2 cellular contexts compared by ENCODE assay signal in the genomic region with DNA sequence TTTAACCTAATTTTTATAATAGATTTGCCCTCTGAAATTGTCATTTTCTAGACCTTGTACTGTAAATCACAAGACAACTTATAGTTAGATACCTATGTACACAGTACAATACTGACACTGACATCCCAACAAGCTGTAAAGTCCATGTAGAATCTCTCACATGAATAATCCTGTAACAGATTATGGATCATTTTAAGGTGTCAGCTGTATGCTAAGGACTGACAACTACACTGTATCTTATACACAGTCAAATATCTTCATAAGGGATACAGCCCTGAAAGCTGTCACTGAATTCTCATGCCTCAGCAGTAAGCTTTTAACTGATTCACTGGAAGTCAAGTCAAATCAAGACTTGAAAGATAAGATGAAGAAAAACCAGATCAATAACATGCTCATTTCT.
TF ChIP-seq lines count a peak whose summit lies in the region.

No MANE protein-coding gene starts in this region.

TF ChIP-seq in H1, 55 proteins besides CTCF, POLR2A, EP300 and RAD21 (continued from another document):
- TF ChIP-seq HDAC6 (IDR thresholded peaks at IDR 0.05; ENCODE audit: low read depth, low read length) = no peak

TF ChIP-seq in neural cell, 6 proteins besides CTCF, POLR2A, EP300 and RAD21 (continued from another document):
- TF ChIP-seq, protein P1, sequence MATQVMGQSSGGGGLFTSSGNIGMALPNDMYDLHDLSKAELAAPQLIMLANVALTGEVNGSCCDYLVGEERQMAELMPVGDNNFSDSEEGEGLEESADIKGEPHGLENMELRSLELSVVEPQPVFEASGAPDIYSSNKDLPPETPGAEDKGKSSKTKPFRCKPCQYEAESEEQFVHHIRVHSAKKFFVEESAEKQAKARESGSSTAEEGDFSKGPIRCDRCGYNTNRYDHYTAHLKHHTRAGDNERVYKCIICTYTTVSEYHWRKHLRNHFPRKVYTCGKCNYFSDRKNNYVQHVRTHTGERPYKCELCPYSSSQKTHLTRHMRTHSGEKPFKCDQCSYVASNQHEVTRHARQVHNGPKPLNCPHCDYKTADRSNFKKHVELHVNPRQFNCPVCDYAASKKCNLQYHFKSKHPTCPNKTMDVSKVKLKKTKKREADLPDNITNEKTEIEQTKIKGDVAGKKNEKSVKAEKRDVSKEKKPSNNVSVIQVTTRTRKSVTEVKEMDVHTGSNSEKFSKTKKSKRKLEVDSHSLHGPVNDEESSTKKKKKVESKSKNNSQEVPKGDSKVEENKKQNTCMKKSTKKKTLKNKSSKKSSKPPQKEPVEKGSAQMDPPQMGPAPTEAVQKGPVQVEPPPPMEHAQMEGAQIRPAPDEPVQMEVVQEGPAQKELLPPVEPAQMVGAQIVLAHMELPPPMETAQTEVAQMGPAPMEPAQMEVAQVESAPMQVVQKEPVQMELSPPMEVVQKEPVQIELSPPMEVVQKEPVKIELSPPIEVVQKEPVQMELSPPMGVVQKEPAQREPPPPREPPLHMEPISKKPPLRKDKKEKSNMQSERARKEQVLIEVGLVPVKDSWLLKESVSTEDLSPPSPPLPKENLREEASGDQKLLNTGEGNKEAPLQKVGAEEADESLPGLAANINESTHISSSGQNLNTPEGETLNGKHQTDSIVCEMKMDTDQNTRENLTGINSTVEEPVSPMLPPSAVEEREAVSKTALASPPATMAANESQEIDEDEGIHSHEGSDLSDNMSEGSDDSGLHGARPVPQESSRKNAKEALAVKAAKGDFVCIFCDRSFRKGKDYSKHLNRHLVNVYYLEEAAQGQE (IDR thresholded peaks at IDR 0.05; ENCODE audit: borderline replicate concordance) = no peak
- TF ChIP-seq MXI1 (conservative IDR thresholded peaks at IDR 0.05; ENCODE audit: poor library complexity, severe bottlenecking) (no peak), POLR2AphosphoS5 (IDR thresholded peaks at IDR 0.05) (peak; percentile 39), SMC3 (conservative IDR thresholded peaks at IDR 0.05; ENCODE audit: poor library complexity) (no peak), EZH2 (IDR thresholded peaks at IDR 0.05; ENCODE audit: borderline replicate concordance, insufficient read depth, low read length, poor library complexity, severe bottlenecking) (no peak)
